ENCODE assay signal across 1 cellular context in the genomic region with DNA sequence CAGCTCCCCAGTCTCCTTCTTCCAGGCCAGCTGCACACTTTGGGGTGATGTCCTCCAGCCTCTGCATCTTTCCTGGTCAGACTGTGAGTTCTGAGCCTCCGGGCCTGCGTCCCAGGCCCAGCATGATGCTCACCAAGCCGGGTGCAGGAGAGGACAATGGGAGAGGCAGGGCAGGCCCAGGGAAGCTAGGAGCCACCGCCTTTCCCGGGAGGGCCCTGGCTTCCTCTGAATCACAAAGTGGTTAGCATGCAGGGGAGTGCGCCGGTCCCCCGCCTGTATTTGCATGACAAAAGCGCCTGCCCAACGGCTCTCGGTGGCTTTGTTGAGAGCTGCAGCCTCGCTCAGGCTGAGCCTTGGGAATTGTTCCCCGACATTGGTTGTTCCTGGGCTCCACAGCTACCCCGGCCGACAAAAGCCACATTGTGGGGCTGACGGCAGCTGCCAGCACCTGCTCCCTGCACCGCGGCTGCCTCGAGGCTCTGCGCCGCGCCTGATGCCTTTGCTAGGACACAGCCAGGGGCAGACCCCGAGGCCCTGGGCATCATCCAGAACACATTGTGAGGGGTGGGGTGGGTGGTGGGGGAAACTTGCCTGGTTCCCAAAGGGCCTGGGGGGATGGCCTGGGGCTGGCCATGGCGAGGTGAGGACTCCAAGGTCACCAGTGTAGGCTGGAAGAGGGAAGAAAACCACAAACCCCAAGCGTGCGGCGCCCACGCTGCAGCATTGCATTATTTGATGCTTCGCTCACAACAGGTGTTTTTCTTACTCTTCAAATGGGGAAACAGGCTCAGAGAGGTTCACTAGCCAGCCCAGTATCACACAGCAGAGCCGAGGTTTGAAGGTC.
TF ChIP-seq lines count a peak whose summit lies in the region.

No MANE protein-coding gene starts in this region.

TF ChIP-seq in HepG2, 621 proteins besides CTCF, POLR2A, EP300 and RAD21 (continued from another document):
- TF ChIP-seq ZNF710 (CRISPR knock-in tag; IDR thresholded peaks at IDR 0.05; ENCODE audit: borderline replicate concordance) (no peak), FOXK1 (CRISPR knock-in tag; IDR thresholded peaks at IDR 0.05; ENCODE audit: borderline replicate concordance, low read depth) (no peak), ZNF704 (CRISPR knock-in tag; IDR thresholded peaks at IDR 0.05; ENCODE audit: borderline replicate concordance) (no peak)
